1 cellular context compared by ENCODE assay signal in the genomic region with DNA sequence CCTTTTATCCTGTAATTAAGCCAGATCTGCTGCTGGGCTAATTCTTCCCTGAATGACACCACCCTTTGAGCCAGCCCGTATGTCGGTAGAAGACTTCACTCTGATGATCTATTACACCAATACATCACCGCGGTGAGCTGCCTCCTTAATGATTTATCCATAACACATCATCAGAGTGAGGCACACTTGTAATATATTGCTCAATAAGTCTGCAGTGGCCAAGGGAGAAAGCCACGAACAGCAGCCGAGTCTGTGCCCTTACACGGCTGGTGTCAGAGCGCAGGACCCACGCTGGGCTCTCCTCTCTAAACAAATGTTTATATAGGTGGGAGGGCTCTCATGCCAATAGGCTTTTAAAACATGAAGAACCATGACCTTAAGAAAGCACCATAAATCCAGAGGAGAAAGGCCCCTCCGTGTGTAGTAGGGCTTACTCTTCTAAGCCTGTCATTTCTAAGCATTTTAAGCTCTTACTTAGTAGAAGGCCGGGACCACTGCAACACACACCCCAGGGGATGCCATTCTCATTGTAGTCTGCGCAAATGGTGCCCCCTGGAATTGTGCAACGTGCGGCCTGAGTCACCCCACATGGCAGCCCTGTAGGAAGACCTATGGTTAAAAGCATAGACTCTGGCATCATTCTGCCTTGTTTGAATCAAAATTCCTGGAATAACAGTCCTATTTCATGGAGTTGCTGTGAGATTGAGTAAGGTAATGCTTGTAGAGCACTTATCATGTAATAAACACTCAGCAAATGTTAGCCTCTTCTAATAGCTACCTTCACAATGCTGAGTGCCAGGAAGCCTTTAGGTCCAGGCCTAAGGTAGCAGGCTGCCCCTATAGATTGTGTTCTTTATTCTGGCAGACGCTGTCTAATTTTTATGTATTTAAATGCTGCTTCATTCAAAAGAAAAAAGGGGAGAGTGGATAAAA.
TF ChIP-seq lines count a peak whose summit lies in the region.

No MANE protein-coding gene starts in this region.

TF ChIP-seq in A549, 52 proteins besides CTCF, POLR2A, EP300 and RAD21 (continued from another document):
- TF ChIP-seq, protein P1, sequence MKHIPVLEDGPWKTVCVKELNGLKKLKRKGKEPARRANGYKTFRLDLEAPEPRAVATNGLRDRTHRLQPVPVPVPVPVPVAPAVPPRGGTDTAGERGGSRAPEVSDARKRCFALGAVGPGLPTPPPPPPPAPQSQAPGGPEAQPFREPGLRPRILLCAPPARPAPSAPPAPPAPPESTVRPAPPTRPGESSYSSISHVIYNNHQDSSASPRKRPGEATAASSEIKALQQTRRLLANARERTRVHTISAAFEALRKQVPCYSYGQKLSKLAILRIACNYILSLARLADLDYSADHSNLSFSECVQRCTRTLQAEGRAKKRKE (CRISPR knock-in tag; IDR thresholded peaks at IDR 0.05; ENCODE audit: low read depth), result no peak
